ENCODE assay signal across 8 cellular contexts in the genomic region with DNA sequence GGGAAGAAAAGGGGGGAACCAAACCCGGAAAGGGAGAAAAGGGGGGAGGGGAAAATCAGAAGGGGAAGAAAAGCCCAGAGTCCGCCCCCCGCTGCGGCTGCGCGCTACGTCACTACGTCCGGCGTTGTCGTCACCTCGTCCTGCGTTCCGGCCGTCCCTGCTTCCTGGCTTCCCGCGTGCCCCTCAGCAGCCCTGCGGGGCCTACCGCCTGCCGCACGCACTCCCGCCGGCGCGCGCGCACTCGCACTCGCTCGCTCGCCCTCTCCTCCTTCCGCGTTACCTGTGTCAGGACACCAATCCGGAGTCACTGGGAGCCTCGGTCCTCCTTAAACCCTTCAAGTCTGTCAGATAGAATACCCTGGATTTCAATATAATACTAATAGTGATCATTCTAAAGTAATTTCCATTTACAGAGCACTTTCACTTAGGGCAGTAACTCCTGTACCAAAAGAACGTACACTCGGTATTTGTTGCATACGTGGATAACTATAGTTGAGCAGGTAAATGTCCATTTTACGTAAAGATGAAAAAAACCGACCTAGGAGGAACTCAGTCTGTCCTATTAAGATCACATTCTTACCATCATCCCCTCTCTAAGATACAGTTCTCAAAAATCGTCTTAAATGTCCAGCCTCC. TPM values are rescaled to one million over a fixed set of nuclear protein-coding genes. Genes with fewer than 3 reads are reported as not detected.
A peak's percentile ranks its signal among the peaks of the same experiment; 100 is the strongest.
DNase-seq lines count a peak whose midpoint lies in the region; ATAC-seq, FAIRE-seq and TF ChIP-seq lines count a peak whose summit lies in the region.

A gene (minus strand): TSS at position 113 of the 636 bp plus-strand sequence. CDS start 120,615 bp downstream, outside the sequence.

- FAIRE-seq in GM12892 (lab: Jason Lieb, UNC) (peak; percentile 99), pancreas (lab: Jason Lieb, UNC) (no peak)

- H3K27ac ChIP-seq in pancreas (peak within 1 kb of the TSS; percentile 67 to 96 (median 87)), thyroid gland (peak within 1 kb of the TSS; percentile 77 to 95 (median 91))

- peaks cover 34% of the 10 kb centered on the region for H3K4me1 Mint-ChIP-seq in activated naive CD8-positive, alpha-beta T cell treated with anti-CD3 and anti-CD28 coated beads, Interleukin-2, amount 50 U/mL, for 24 hours

- H3K9me3 ChIP-seq in pancreas = no peaks in the 10 kb centered on the region
- H3K9me3 ChIP-seq in thyroid gland = no peaks in the 10 kb centered on the region

- H3K27me3 Mint-ChIP-seq in activated naive CD8-positive, alpha-beta T cell treated with anti-CD3 and anti-CD28 coated beads, Interleukin-2, amount 50 U/mL, for 24 hours = no peaks in the 10 kb centered on the region

- 1% methylated on average over 34 to 41 of the region's 41 CpGs for WGBS in pancreas, 2 donors
- 2 to 3% methylated on average over 40 to 41 of the region's 41 CpGs for whole genome bisulfite sequencing in thyroid gland, 2 donors

- peak; percentile 96 for ATAC-seq in HG02840 (IDR thresholded peaks at IDR 0.05; ENCODE audit: low FRiP score, unreplicated experiment)
- ATAC-seq in activated naive CD8-positive, alpha-beta T cell treated with anti-CD3 and anti-CD28 coated beads, Interleukin-2, amount 50 U/mL, for 24 hours = peak; percentile 95
- ATAC-seq in Right ventricle myocardium superior (ENCODE audit: poor library complexity) = peak; percentile 98
- peak; percentile 97 to 99 (median 98) for ATAC-seq in pancreas

- no peaks in the 10 kb centered on the region for H3K9me3 Mint-ChIP-seq in activated naive CD8-positive, alpha-beta T cell treated with anti-CD3 and anti-CD28 coated beads, Interleukin-2, amount 50 U/mL, for 24 hours

- TF ChIP-seq POLR2A in GM12892 (IDR thresholded peaks at IDR 0.05; ENCODE audit: low read depth, low read length) (peak; percentile 91), thyroid gland (IDR thresholded peaks at IDR 0.05) (peak; percentile 65 to 96)

- H3K4me1 ChIP-seq in pancreas (peaks cover 0 to 7% (median 6%) of the 10 kb centered on the region in 3 donors), thyroid gland (peaks cover 21 to 35% of the 10 kb centered on the region in 2 donors)

- H3K27me3 ChIP-seq in pancreas (no peaks in the 10 kb centered on the region), thyroid gland (no peaks in the 10 kb centered on the region)

- intact Hi-C loops in Right ventricle myocardium superior (cut with DNase I) = no loop called here
- intact Hi-C loops in pancreas (cut with DNase I) = no loop called here
- intact Hi-C loops in thyroid gland (cut with DNase I) = no loop called here

- H3K4me3 Mint-ChIP-seq in activated naive CD8-positive, alpha-beta T cell treated with anti-CD3 and anti-CD28 coated beads, Interleukin-2, amount 50 U/mL, for 24 hours = peak within 1 kb of the TSS; percentile 94

- peak within 1 kb of the TSS; percentile 98 for H3K27ac Mint-ChIP-seq in activated naive CD8-positive, alpha-beta T cell treated with anti-CD3 and anti-CD28 coated beads, Interleukin-2, amount 50 U/mL, for 24 hours

- no peaks in the 10 kb centered on the region for H3K36me3 ChIP-seq in pancreas
- H3K36me3 ChIP-seq in thyroid gland = no peaks in the 10 kb centered on the region

- DNase-seq in GM12892 (ENCODE audit: insufficient read length) (peak; percentile 93), NCI-H1436 (lab: John Stamatoyannopoulos, UW) (peak; percentile 91), SW480 (ENCODE audit: low spot score) (peak; percentile 97), Right ventricle myocardium superior (peak; percentile 98), pancreas (peak; percentile 96 to 99 (median 96)), thyroid gland (peak; percentile 96)
- peak; percentile 98 for DNase-seq in activated naive CD8-positive, alpha-beta T cell treated with anti-CD3 and anti-CD28 coated beads, Interleukin-2, amount 50 U/mL, for 24 hours

- peaks cover 4% of the 10 kb centered on the region for H3K36me3 Mint-ChIP-seq in activated naive CD8-positive, alpha-beta T cell treated with anti-CD3 and anti-CD28 coated beads, Interleukin-2, amount 50 U/mL, for 24 hours (ENCODE audit: low read depth)

- no peak for TF ChIP-seq CTCF in pancreas (IDR thresholded peaks at IDR 0.05)
- TF ChIP-seq CTCF in thyroid gland (IDR thresholded peaks at IDR 0.05) = no peak

- peak within 1 kb of the TSS; percentile 28 to 68 (median 54) for H3K4me3 ChIP-seq in pancreas
- peak within 1 kb of the TSS in 2 of 3 donors; percentile 37 to 74 for H3K4me3 ChIP-seq in thyroid gland (replicated peaks in 1 of 3)

RNA-seq across cellular contexts. Expression of the gene that starts here (rescaled TPM):
- 21.1 TPM for polyA plus RNA-seq in GM12892 (2012; ENCODE audit: missing spikeins)
- total RNA-seq in Right ventricle myocardium superior = 48.9 TPM
- total RNA-seq in pancreas = 10 to 100 TPM; 22.9 to 39.8 (median 25.5) TPM
- polyA plus RNA-seq in pancreas = 10 to 100 TPM; 14.5 to 16.8 TPM
- total RNA-seq in thyroid gland = 10 to 100 TPM; 30.7 to 40.8 (median 35.5) TPM

Comparison
In these comparisons a context has a peak if more than half of its experiments do, and no peak if none do; other contexts are left out.
1. Peak in every context shown above with its lines: DNase-seq, ATAC-seq, H3K4me3 ChIP-seq and H3K27ac ChIP-seq.